ENCODE assay signal across 14 cellular contexts in the genomic region with DNA sequence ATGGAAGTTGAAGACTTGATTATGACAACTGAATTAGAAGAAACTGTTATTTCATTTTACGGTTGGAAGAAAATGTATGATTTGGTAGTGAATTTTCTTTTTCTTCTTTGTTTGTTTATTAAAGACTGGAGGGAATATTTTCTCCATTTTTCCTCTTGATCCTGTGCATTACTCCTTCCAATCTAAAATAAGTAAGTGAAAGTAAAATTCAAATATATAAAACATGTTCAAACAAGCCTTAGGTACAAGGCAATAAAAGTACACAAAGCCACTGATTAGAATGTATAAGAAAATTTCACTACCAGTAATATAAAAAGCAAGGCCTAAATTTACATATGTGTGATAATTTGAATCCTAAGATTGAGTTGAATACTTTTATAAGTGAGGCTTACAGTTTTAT.
DNase-seq lines count a peak whose midpoint lies in the region; ATAC-seq and TF ChIP-seq lines count a peak whose summit lies in the region.
"Had no signal": no experiment of that assay in that cellular context is flagged by ENCODE, and none has a peak within 500 bp of the region (broad histone marks: within the 10 kb centered on the region; RNA-seq: fewer than 3 reads in every experiment).

No MANE protein-coding gene starts in this region.

- ATAC-seq in SK-N-SH treated with all-trans-retinoic acid at 6 μM for 48 hours, result no peak
- ATAC-seq in gastrocnemius medialis, result no peak
- ATAC-seq in natural killer cell treated with Interleukin-12 subunit alpha and Interleukin-12 subunit beta and Interleukin-15 and Interleukin-18, amount 100 ng/mL, for 72 hours, result no peak
- no peak for ATAC-seq in HG03469 (IDR thresholded peaks at IDR 0.05; ENCODE audit: unreplicated experiment)

- in situ Hi-C loops in gastrocnemius medialis (cut with MboI; ENCODE audit: low sequenced_read_pairs in 4 of 4), result no loop called here

- TF ChIP-seq POLR2A in gastrocnemius medialis (IDR thresholded peaks at IDR 0.05), result no peak

- H3K27me3 ChIP-seq in SK-N-SH (ENCODE audit: insufficient read depth) (no peaks in the 10 kb centered on the region), fibroblast of lung (ENCODE audit: control insufficient read depth, insufficient read depth, low read length) (no peaks in the 10 kb centered on the region), gastrocnemius medialis (no peaks in the 10 kb centered on the region)
- H3K27me3 ChIP-seq: BE2C had no signal

- no peaks in the 10 kb centered on the region for H4K20me1 ChIP-seq in SK-N-SH (ENCODE audit: insufficient read depth)
- no peaks in the 10 kb centered on the region for H4K20me1 ChIP-seq in fibroblast of lung (ENCODE audit: control insufficient read depth, extremely low read depth, insufficient read depth, low read length)

- no peaks in the 10 kb centered on the region for H3K9me3 ChIP-seq in SK-N-SH
- no peaks in the 10 kb centered on the region for H3K9me3 ChIP-seq in fibroblast of lung (ENCODE audit: control insufficient read depth, insufficient read depth, low read depth, low read length)
- no peaks in the 10 kb centered on the region for H3K9me3 ChIP-seq in gastrocnemius medialis
- H3K9me3 ChIP-seq: BE2C had no signal

- CTCF ChIA-PET in SK-N-SH (lab: Yijun Ruan, JAX), result no interaction called here

- no peak for DNase-seq in SK-N-SH
- peak; percentile 4 for DNase-seq in NCI-H1048 (lab: John Stamatoyannopoulos, UW)
- peak in 1 of 2 donors; percentile 10 for DNase-seq in fibroblast of lung (ENCODE audit: low read depth in 2 of 2)
- no peak for DNase-seq in gastrocnemius medialis
- no peak for DNase-seq in NCI-H2107 (lab: John Stamatoyannopoulos, UW)
- no peak for DNase-seq in natural killer cell treated with Interleukin-12 subunit alpha and Interleukin-12 subunit beta and Interleukin-15 and Interleukin-18, amount 100 ng/mL, for 72 hours (ENCODE audit: low spot score)
- DNase-seq: BE2C; CD4-positive, alpha-beta T cell; H9; NCI-H1436 treated with DMSO at 0.1 percent for 48 hours; NCI-H2029 treated with DMSO at 0.1 percent for 48 hours had no signal

- WGBS in SK-N-SH (ENCODE audit: low lambda C conversion rate), result 86% methylated on average over 1 of the region's 1 CpG

- peaks cover 8% of the 10 kb centered on the region for H3K9me3 Mint-ChIP-seq in natural killer cell treated with Interleukin-12 subunit alpha and Interleukin-12 subunit beta and Interleukin-15 and Interleukin-18, amount 100 ng/mL, for 72 hours
- H3K9me3 Mint-ChIP-seq: H9 had no signal

- no peak overlapping the region for H3K4me2 ChIP-seq in SK-N-SH
- no peak overlapping the region for H3K4me2 ChIP-seq in fibroblast of lung (ENCODE audit: extremely low read depth, insufficient read depth, low read length)

- no peaks in the 10 kb centered on the region for H3K4me1 Mint-ChIP-seq in natural killer cell treated with Interleukin-12 subunit alpha and Interleukin-12 subunit beta and Interleukin-15 and Interleukin-18, amount 100 ng/mL, for 72 hours (ENCODE audit: low read depth in 2 of 2)
- H3K4me1 Mint-ChIP-seq: H9 had no signal

- TF ChIP-seq EP300 in SK-N-SH (IDR thresholded peaks at IDR 0.05; ENCODE audit: borderline replicate concordance in 1 of 2, low read depth in 1 of 2, low read length in 1 of 2), result no peak

- H3K4me3 ChIP-seq in SK-N-SH (ENCODE audit: low read depth in 2 of 2, low read length in 1 of 2) (no peak overlapping the region), fibroblast of lung (replicated peaks in 1 of 4; ENCODE audit: control extremely low read depth in 1 of 4, insufficient read depth in 1 of 4, low read depth in 3 of 4, low read length in 4 of 4) (no peak overlapping the region), gastrocnemius medialis (no peak overlapping the region)

- no peak overlapping the region for H3K4me3 Mint-ChIP-seq in natural killer cell treated with Interleukin-12 subunit alpha and Interleukin-12 subunit beta and Interleukin-15 and Interleukin-18, amount 100 ng/mL, for 72 hours
- H3K4me3 Mint-ChIP-seq: CD4-positive, alpha-beta T cell; H9 had no signal

- intact Hi-C loops in gastrocnemius medialis (cut with DNase I; ENCODE audit: low total_unique reads), result no loop called here

- H3K9ac ChIP-seq in SK-N-SH (no peak overlapping the region), fibroblast of lung (ENCODE audit: insufficient read depth, low read length) (no peak overlapping the region)

- H3K36me3 ChIP-seq in SK-N-SH (replicated peaks in 1 of 2; ENCODE audit: control insufficient read depth in 1 of 2, insufficient read depth in 2 of 2, low read length in 1 of 2) (no peaks in the 10 kb centered on the region), fibroblast of lung (ENCODE audit: control insufficient read depth, insufficient read depth, low read length) (no peaks in the 10 kb centered on the region), gastrocnemius medialis (no peaks in the 10 kb centered on the region)
- H3K36me3 ChIP-seq: BE2C had no signal

- TF ChIP-seq CTCF in SK-N-SH (IDR thresholded peaks at IDR 0.05), result no peak
- no peak for TF ChIP-seq CTCF in fibroblast of lung (conservative IDR thresholded peaks at IDR 0.05 in 1 of 2, IDR thresholded peaks at IDR 0.05 in 1 of 2; ENCODE audit: low read depth in 1 of 2, low read length in 2 of 2)
- no peak for TF ChIP-seq CTCF in gastrocnemius medialis (IDR thresholded peaks at IDR 0.05 in 4 of 5, conservative IDR thresholded peaks at IDR 0.05 in 1 of 5)

- H3K4me1 ChIP-seq in SK-N-SH (ENCODE audit: control insufficient read depth in 1 of 2, insufficient read depth in 2 of 2, low read depth in 1 of 2, low read length in 1 of 2) (no peaks in the 10 kb centered on the region; a peak in 1 of 4 replicates), fibroblast of lung (ENCODE audit: control insufficient read depth, extremely low read depth, insufficient read depth, low read length) (no peaks in the 10 kb centered on the region), gastrocnemius medialis (peaks cover 0 to 4% of the 10 kb centered on the region in 2 donors)
- H3K4me1 ChIP-seq: BE2C had no signal

- H3K27me3 Mint-ChIP-seq in natural killer cell treated with Interleukin-12 subunit alpha and Interleukin-12 subunit beta and Interleukin-15 and Interleukin-18, amount 100 ng/mL, for 72 hours, result no peaks in the 10 kb centered on the region
- H3K27me3 Mint-ChIP-seq: CD4-positive, alpha-beta T cell had no signal

- 0 out of 2 replicates have a peak overlapping the region, but pooled peaks have one; percentile 5 for H2AFZ ChIP-seq in SK-N-SH (ENCODE audit: low read depth)
- H2AFZ ChIP-seq in fibroblast of lung (ENCODE audit: low read length), result peak overlapping the region; percentile 54

- TF ChIP-seq RAD21 in SK-N-SH (IDR thresholded peaks at IDR 0.05; ENCODE audit: low read length), result no peak

- no peaks in the 10 kb centered on the region for H3K9me2 ChIP-seq in SK-N-SH

- H3K27ac Mint-ChIP-seq in natural killer cell treated with Interleukin-12 subunit alpha and Interleukin-12 subunit beta and Interleukin-15 and Interleukin-18, amount 100 ng/mL, for 72 hours, result no peak overlapping the region
- H3K27ac Mint-ChIP-seq: CD4-positive, alpha-beta T cell; H9 had no signal

- peak overlapping the region in 1 of 2 experiments; percentile 39; a peak in 1 of 4 replicates for H3K27ac ChIP-seq in SK-N-SH (ENCODE audit: low read depth in 2 of 2, low read length in 1 of 2)
- H3K27ac ChIP-seq in fibroblast of lung (ENCODE audit: insufficient read depth, low read length), result no peak overlapping the region
- H3K27ac ChIP-seq in gastrocnemius medialis, result peak overlapping the region in 3 of 4 donors; percentile 12 to 35 (median 21)
- H3K27ac ChIP-seq: 22Rv1 had no signal

- H3K79me2 ChIP-seq in SK-N-SH (ENCODE audit: insufficient read depth), result no peaks in the 10 kb centered on the region
- no peaks in the 10 kb centered on the region for H3K79me2 ChIP-seq in fibroblast of lung (ENCODE audit: control insufficient read depth, insufficient read depth, low read length)

- H3K36me3 Mint-ChIP-seq in natural killer cell treated with Interleukin-12 subunit alpha and Interleukin-12 subunit beta and Interleukin-15 and Interleukin-18, amount 100 ng/mL, for 72 hours, result no peaks in the 10 kb centered on the region

- H3F3A ChIP-seq in SK-N-SH (replicated peaks; ENCODE audit: insufficient read depth), result peaks cover 17% of the 10 kb centered on the region

- POLR2A ChIA-PET in SK-N-SH (lab: Yijun Ruan, JAX), result no interaction called here

TF ChIP-seq in SK-N-SH, 30 proteins besides CTCF, POLR2A, EP300 and RAD21 (continues in another document):
- TF ChIP-seq PBX3 (IDR thresholded peaks at IDR 0.05), result no peak
- TF ChIP-seq MEF2A (IDR thresholded peaks at IDR 0.05; ENCODE audit: borderline replicate concordance, low read depth), result no peak

TF ChIP-seq in SK-N-SH treated with all-trans-retinoic acid at 6 μM for 48 hours, 23 proteins besides CTCF, POLR2A, EP300 and RAD21 (continues in another document):
- no peak for TF ChIP-seq CREB5 (CRISPR knock-in tag; IDR thresholded peaks at IDR 0.05; ENCODE audit: low read depth)
